ENCODE assay signal across 16 cellular contexts in the genomic region with DNA sequence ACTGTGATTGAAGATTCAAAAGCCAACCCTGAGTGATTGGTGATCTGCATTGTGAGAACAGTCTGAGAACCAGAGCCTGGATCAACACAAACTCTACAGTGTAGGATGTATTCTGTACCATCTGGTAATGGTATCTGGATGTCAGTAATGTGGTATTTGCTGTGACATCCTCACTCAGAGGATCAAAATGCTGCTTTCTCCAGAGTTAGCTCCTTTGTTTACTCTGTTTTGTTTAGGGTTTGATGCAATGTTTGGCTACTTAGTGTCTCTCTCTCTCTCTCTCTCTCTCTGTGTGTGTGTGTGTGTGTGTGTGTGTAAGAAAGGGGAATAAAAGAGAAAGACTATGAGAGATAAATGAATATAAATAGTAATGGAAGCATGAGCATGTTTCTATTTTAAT. TPM values are rescaled to one million over a fixed set of nuclear protein-coding genes. Genes with fewer than 3 reads are reported as not detected.
DNase-seq lines count a peak whose midpoint lies in the region; ATAC-seq and TF ChIP-seq lines count a peak whose summit lies in the region.
"Had no signal": no experiment of that assay in that cellular context is flagged by ENCODE, and none has a peak within 500 bp of the region (broad histone marks: within the 10 kb centered on the region; RNA-seq: fewer than 3 reads in every experiment).

No MANE protein-coding gene starts in this region.

- no peak overlapping the region for H4K5ac ChIP-seq in IMR-90 (ENCODE audit: low read depth, low read length)

- dilution Hi-C loops in IMR-90 (cut with HindIII; ENCODE audit: low sequenced_read_pairs, unreplicated experiment): no loop called here

- peaks cover 23% of the 10 kb centered on the region for H3K4me1 Mint-ChIP-seq in activated naive CD4-positive, alpha-beta T cell treated with anti-CD3 and anti-CD28 coated beads, Interleukin-2, amount 50 U/mL, for 24 hours
- peaks cover 15 to 34% (median 32%) of the 10 kb centered on the region in 3 donors for H3K4me1 Mint-ChIP-seq in naive B cell

- no peaks in the 10 kb centered on the region for H3K9me3 ChIP-seq in IMR-90 (ENCODE audit: control insufficient read depth, insufficient read depth, low read length)

- CTCF ChIA-PET in IMR-90 (lab: Yijun Ruan, JAX): interaction anchor here (0.6 kb wide), 1 partner anchor 337 kb away, joined by 3 read pairs; no protein-coding TSS in a partner anchor

- H2BK20ac ChIP-seq in IMR-90 (ENCODE audit: low read depth, low read length): no peak overlapping the region

- H4K20me1 ChIP-seq in IMR-90 (ENCODE audit: insufficient read depth, low read length): no peaks in the 10 kb centered on the region

- no peaks in the 10 kb centered on the region for H3K4me1 ChIP-seq in IMR-90 (ENCODE audit: control insufficient read depth, insufficient read depth, low read length)

- DNase-seq in activated naive CD4-positive, alpha-beta T cell (lab: John Stamatoyannopoulos, UW): no peak
- DNase-seq in IMR-90: peak; percentile 18
- peak; percentile 30 for DNase-seq in fibroblast of villous mesenchyme (ENCODE audit: low read depth)
- DNase-seq in naive B cell: no peak
- no peak for DNase-seq in omental fat pad (ENCODE audit: low spot score)
- DNase-seq in SIG-M5 treated with dmso at 0.1 percent for 504 hours (lab: John Stamatoyannopoulos, UW; ENCODE audit: unreplicated experiment): no peak
- DNase-seq: CD8-positive, alpha-beta T cell; DMS79; NCI-H187 treated with DMSO at 0.1 percent for 48 hours; NCI-H345; NCI-H524 treated with DMSO at 0.1 percent for 48 hours had no signal

- H3K36me3 Mint-ChIP-seq in activated naive CD4-positive, alpha-beta T cell treated with anti-CD3 and anti-CD28 coated beads, Interleukin-2, amount 50 U/mL, for 24 hours: peaks cover 55% of the 10 kb centered on the region
- H3K36me3 Mint-ChIP-seq in naive B cell: peaks cover 43 to 69% of the 10 kb centered on the region in 2 donors

- no peak overlapping the region for H3K14ac ChIP-seq in IMR-90 (replicated peaks; ENCODE audit: low read depth, low read length)

- TSS peak; percentile 33 for BruUV-seq in IMR-90 (replicated peaks; lab: Mats Ljungman, UMichigan)

- H2AK5ac ChIP-seq in IMR-90 (ENCODE audit: low read depth, low read length): no peak overlapping the region

- in situ Hi-C loops in IMR-90 (cut with MboI; ENCODE audit: low sequenced_read_pairs): loop anchor here (25.0 kb wide), 1 partner anchor 918 kb away; no protein-coding TSS in a partner anchor

- H3K36me3 ChIP-seq in IMR-90 (ENCODE audit: control insufficient read depth, insufficient read depth, low read length): peaks cover 22% of the 10 kb centered on the region

- H2AFZ ChIP-seq in IMR-90 (replicated peaks; ENCODE audit: low read length, poor library complexity): no peak overlapping the region

- no peak overlapping the region for H4K8ac ChIP-seq in IMR-90 (ENCODE audit: low read depth in 2 of 2, low read length in 2 of 2)

- H3K56ac ChIP-seq in IMR-90 (ENCODE audit: extremely low read depth, insufficient read depth, low read length): no peak overlapping the region

- H2BK120ac ChIP-seq in IMR-90 (ENCODE audit: low read depth, low read length): no peak overlapping the region

- H3K4me3 Mint-ChIP-seq in activated naive CD4-positive, alpha-beta T cell treated with anti-CD3 and anti-CD28 coated beads, Interleukin-2, amount 50 U/mL, for 24 hours: no peak overlapping the region
- no peak overlapping the region for H3K4me3 Mint-ChIP-seq in naive B cell
- H3K4me3 Mint-ChIP-seq: CD8-positive, alpha-beta T cell had no signal

- H2AK9ac ChIP-seq in IMR-90 (replicated peaks; ENCODE audit: low read depth, low read length, poor library complexity): no peak overlapping the region

- H3K27ac ChIP-seq in IMR-90 (ENCODE audit: insufficient read depth, low read length): no peak overlapping the region

- POLR2A ChIA-PET in IMR-90 (lab: Charles Lee; ENCODE audit: unreplicated experiment): interaction anchor here (0.6 kb wide), 1 partner anchor 448 kb away, joined by 6 read pairs; no protein-coding TSS in a partner anchor

- no peaks in the 10 kb centered on the region for H3K27me3 Mint-ChIP-seq in activated naive CD4-positive, alpha-beta T cell treated with anti-CD3 and anti-CD28 coated beads, Interleukin-2, amount 50 U/mL, for 24 hours
- H3K27me3 Mint-ChIP-seq in naive B cell: no peaks in the 10 kb centered on the region

- H2BK5ac ChIP-seq in IMR-90 (ENCODE audit: low read depth, low read length, poor library complexity, severe bottlenecking): no peak overlapping the region

- no peak overlapping the region for H3K18ac ChIP-seq in IMR-90 (ENCODE audit: low read depth, low read length)

- no peak overlapping the region for H3K9ac ChIP-seq in IMR-90 (ENCODE audit: low read depth, low read length)

- no peak for TF ChIP-seq POLR2A in IMR-90 (IDR thresholded peaks at IDR 0.05; ENCODE audit: low read depth, low read length)

- H3K4ac ChIP-seq in IMR-90 (ENCODE audit: low read depth, low read length): no peak overlapping the region

- no peak overlapping the region for H3K4me2 ChIP-seq in IMR-90 (ENCODE audit: low read depth, low read length)

- H3K23ac ChIP-seq in IMR-90 (ENCODE audit: low read depth, low read length): no peak overlapping the region

- H3K4me3 ChIP-seq in IMR-90 (ENCODE audit: insufficient read depth, low read depth, low read length) (no peak overlapping the region), fibroblast of villous mesenchyme (ENCODE audit: low read depth, low read length) (no peak overlapping the region)

- H3K9me1 ChIP-seq in IMR-90 (ENCODE audit: insufficient read depth, low read length): peaks cover 3% of the 10 kb centered on the region; the same call in 1 of the 2 replicates

- no peak overlapping the region for H4K91ac ChIP-seq in IMR-90 (ENCODE audit: insufficient read depth, low read depth, low read length)

- intact Hi-C loops in IMR-90 (cut with micrococcal nuclease): no loop called here

- peak; percentile 35; the same call in 1 of the 2 replicates for ATAC-seq in IMR-90 (ENCODE audit: low read depth)
- ATAC-seq in naive B cell (ENCODE audit: low read depth in 2 of 2): no peak
- no peak for ATAC-seq in omental fat pad (ENCODE audit: low FRiP score)
- ATAC-seq in HG03457 (IDR thresholded peaks at IDR 0.05; ENCODE audit: unreplicated experiment): no peak
- ATAC-seq: CD8-positive, alpha-beta T cell had no signal

- peak overlapping the region; percentile 63 for H3K27ac Mint-ChIP-seq in activated naive CD4-positive, alpha-beta T cell treated with anti-CD3 and anti-CD28 coated beads, Interleukin-2, amount 50 U/mL, for 24 hours
- H3K27ac Mint-ChIP-seq in naive B cell: peak overlapping the region in 4 of 6 donors; percentile 42 to 83 (median 64)

- no peak for TF ChIP-seq RAD21 in IMR-90 (IDR thresholded peaks at IDR 0.05; ENCODE audit: low read length)

- TF ChIP-seq CTCF in IMR-90 (conservative IDR thresholded peaks at IDR 0.05; ENCODE audit: low read depth, low read length) (no peak), fibroblast of villous mesenchyme (IDR thresholded peaks at IDR 0.05; ENCODE audit: insufficient read depth, low read depth, low read length) (no peak), omental fat pad (IDR thresholded peaks at IDR 0.05) (no peak)

- H2BK15ac ChIP-seq in IMR-90 (ENCODE audit: low read depth, low read length): no peak overlapping the region

- peaks cover 11% of the 10 kb centered on the region for H3K9me3 Mint-ChIP-seq in activated naive CD4-positive, alpha-beta T cell treated with anti-CD3 and anti-CD28 coated beads, Interleukin-2, amount 50 U/mL, for 24 hours
- H3K9me3 Mint-ChIP-seq in naive B cell: peaks cover 0 to 9% (median 0%) of the 10 kb centered on the region in 7 donors
- H3K9me3 Mint-ChIP-seq: CD8-positive, alpha-beta T cell had no signal

- no peaks in the 10 kb centered on the region for H3K27me3 ChIP-seq in IMR-90 (ENCODE audit: control insufficient read depth, insufficient read depth, low read length)

- H3K79me1 ChIP-seq in IMR-90 (ENCODE audit: low read depth in 1 of 2, low read length in 2 of 2): no peaks in the 10 kb centered on the region; a peak in 2 of 4 replicates

TF ChIP-seq in IMR-90, 13 proteins besides CTCF, POLR2A, EP300 and RAD21 (continues in another document):
- TF ChIP-seq MXI1 (IDR thresholded peaks at IDR 0.05; ENCODE audit: borderline replicate concordance, low read depth, low read length) (no peak), SMC3 (IDR thresholded peaks at IDR 0.05; ENCODE audit: low read depth, low read length) (no peak), MAZ (IDR thresholded peaks at IDR 0.05; ENCODE audit: borderline replicate concordance, low read depth, low read length) (no peak), CHD1 (IDR thresholded peaks at IDR 0.05; ENCODE audit: low read depth, low read length) (no peak), RFX5 (IDR thresholded peaks at IDR 0.05; ENCODE audit: low read depth, low read length) (no peak), MAFK (IDR thresholded peaks at IDR 0.05; ENCODE audit: low read depth, low read length) (no peak), FOS (IDR thresholded peaks at IDR 0.05; ENCODE audit: low read depth, low read length) (no peak), USF2 (IDR thresholded peaks at IDR 0.05; ENCODE audit: low read depth, low read length) (no peak), RCOR1 (IDR thresholded peaks at IDR 0.05; ENCODE audit: insufficient replicate concordance, low read length) (no peak), CEBPB (IDR thresholded peaks at IDR 0.05; ENCODE audit: low read depth, low read length) (no peak)

RNA-seq across cellular contexts. Expression of gene CASP4, which starts 24.3 kb away (rescaled TPM):
- total RNA-seq in IMR-90 (2012; rRNA removed): 89.4 and 91.9 TPM in 2 replicates
- 73.0 and 82.5 TPM in 2 replicates for polyA plus RNA-seq in IMR-90 (2012; rRNA removed)
- 25.5 and 27.2 TPM in 2 replicates for polyA plus RNA-seq in IMR-90 (2012; cell fraction: cytosol; rRNA removed)
- polyA plus RNA-seq in IMR-90 (2012; cell fraction: nucleus; rRNA removed; ENCODE audit: low replicate concordance): 9.8 and 65.8 TPM in 2 replicates
- total RNA-seq in fibroblast of villous mesenchyme: 87.0 and 133 TPM in 2 replicates
- 100 to 1,000 TPM; 109 to 134 (median 118) TPM for polyA plus RNA-seq in naive B cell (ENCODE audit: low read depth in 6 of 6)
- 100 to 1,000 TPM; 122 to 297 (median 226) TPM for total RNA-seq in omental fat pad

RNA-seq across cellular contexts. Expression of gene CASP12, which starts 45.8 kb away (rescaled TPM):
- total RNA-seq in IMR-90 (2012; rRNA removed): not detected in 2 replicates
- polyA plus RNA-seq in IMR-90 (2012; rRNA removed): 0.07 TPM in 1 of 2 replicates, not detected in the other
- 0.07 TPM in 1 of 2 replicates, not detected in the other for polyA plus RNA-seq in IMR-90 (2012; cell fraction: cytosol; rRNA removed)
- 0.14 TPM in 1 of 2 replicates, not detected in the other for polyA plus RNA-seq in IMR-90 (2012; cell fraction: nucleus; rRNA removed; ENCODE audit: low replicate concordance)
- 0.43 TPM in 1 of 2 replicates, not detected in the other for total RNA-seq in fibroblast of villous mesenchyme
- under 1 TPM in 2 of 6 donors, not detected in 4; 0.31 to 0.45 TPM for polyA plus RNA-seq in naive B cell (ENCODE audit: low read depth in 6 of 6)
- total RNA-seq in omental fat pad: 1 to 10 TPM in 2 of 4 donors, under 1 TPM in 1, not detected in 1; 0.65 to 5.5 (median 2.4) TPM
- total RNA-seq: CD8-positive, alpha-beta T cell; HT-29; SK-MEL-5 had no signal
- polyA plus RNA-seq: BJ had no signal

Comparison
In these comparisons a context has a peak if more than half of its experiments do, and no peak if none do; other contexts are left out.
1. DNase-seq: peak in IMR-90 (single experiment) and fibroblast of villous mesenchyme (single experiment); none in activated naive CD4-positive, alpha-beta T cell (0 of 4), naive B cell (single experiment), omental fat pad (single experiment) and SIG-M5 treated with dmso at 0.1 percent for 504 hours (single experiment).